Comparison of ENCODE assay signal across 3 cellular contexts in the genomic region with DNA sequence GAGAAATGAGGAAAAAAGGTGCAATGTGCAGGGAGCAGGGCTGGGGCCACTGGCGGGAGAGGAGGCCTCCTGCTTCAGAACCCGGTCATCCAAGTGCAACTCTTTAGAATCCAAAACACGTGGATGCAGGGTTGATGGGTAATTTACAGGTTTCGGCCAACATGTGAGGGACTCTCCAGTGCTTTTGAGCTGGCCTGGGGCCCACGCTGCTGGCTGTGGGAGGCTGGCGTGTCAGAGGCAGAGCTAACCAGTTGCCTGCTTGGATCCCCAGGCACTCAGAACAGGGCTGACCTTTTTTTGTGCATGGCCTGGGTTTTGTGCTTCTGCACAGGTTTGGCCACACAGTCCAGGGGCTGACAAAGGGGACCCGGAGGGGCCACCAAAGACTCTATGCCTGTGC.
TF ChIP-seq lines count a peak whose summit lies in the region.

No MANE protein-coding gene starts in this region.

TF ChIP-seq in liver, 16 proteins besides CTCF, POLR2A, EP300 and RAD21 (continued from another document):
- no peak for TF ChIP-seq FOXA2 (IDR thresholded peaks at IDR 0.05)
- TF ChIP-seq, protein P1, sequence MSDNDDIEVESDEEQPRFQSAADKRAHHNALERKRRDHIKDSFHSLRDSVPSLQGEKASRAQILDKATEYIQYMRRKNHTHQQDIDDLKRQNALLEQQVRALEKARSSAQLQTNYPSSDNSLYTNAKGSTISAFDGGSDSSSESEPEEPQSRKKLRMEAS (IDR thresholded peaks at IDR 0.05), result no peak
- TF ChIP-seq JUND (IDR thresholded peaks at IDR 0.05), result no peak
- no peak for TF ChIP-seq EGR1 (IDR thresholded peaks at IDR 0.05; ENCODE audit: low read depth in 2 of 2)
- TF ChIP-seq, protein P2, sequence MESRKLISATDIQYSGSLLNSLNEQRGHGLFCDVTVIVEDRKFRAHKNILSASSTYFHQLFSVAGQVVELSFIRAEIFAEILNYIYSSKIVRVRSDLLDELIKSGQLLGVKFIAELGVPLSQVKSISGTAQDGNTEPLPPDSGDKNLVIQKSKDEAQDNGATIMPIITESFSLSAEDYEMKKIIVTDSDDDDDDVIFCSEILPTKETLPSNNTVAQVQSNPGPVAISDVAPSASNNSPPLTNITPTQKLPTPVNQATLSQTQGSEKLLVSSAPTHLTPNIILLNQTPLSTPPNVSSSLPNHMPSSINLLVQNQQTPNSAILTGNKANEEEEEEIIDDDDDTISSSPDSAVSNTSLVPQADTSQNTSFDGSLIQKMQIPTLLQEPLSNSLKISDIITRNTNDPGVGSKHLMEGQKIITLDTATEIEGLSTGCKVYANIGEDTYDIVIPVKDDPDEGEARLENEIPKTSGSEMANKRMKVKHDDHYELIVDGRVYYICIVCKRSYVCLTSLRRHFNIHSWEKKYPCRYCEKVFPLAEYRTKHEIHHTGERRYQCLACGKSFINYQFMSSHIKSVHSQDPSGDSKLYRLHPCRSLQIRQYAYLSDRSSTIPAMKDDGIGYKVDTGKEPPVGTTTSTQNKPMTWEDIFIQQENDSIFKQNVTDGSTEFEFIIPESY (IDR thresholded peaks at IDR 0.05), result no peak

TF ChIP-seq in HepG2, 621 proteins besides CTCF, POLR2A, EP300 and RAD21 (continued from another document):
- TF ChIP-seq, protein P3, sequence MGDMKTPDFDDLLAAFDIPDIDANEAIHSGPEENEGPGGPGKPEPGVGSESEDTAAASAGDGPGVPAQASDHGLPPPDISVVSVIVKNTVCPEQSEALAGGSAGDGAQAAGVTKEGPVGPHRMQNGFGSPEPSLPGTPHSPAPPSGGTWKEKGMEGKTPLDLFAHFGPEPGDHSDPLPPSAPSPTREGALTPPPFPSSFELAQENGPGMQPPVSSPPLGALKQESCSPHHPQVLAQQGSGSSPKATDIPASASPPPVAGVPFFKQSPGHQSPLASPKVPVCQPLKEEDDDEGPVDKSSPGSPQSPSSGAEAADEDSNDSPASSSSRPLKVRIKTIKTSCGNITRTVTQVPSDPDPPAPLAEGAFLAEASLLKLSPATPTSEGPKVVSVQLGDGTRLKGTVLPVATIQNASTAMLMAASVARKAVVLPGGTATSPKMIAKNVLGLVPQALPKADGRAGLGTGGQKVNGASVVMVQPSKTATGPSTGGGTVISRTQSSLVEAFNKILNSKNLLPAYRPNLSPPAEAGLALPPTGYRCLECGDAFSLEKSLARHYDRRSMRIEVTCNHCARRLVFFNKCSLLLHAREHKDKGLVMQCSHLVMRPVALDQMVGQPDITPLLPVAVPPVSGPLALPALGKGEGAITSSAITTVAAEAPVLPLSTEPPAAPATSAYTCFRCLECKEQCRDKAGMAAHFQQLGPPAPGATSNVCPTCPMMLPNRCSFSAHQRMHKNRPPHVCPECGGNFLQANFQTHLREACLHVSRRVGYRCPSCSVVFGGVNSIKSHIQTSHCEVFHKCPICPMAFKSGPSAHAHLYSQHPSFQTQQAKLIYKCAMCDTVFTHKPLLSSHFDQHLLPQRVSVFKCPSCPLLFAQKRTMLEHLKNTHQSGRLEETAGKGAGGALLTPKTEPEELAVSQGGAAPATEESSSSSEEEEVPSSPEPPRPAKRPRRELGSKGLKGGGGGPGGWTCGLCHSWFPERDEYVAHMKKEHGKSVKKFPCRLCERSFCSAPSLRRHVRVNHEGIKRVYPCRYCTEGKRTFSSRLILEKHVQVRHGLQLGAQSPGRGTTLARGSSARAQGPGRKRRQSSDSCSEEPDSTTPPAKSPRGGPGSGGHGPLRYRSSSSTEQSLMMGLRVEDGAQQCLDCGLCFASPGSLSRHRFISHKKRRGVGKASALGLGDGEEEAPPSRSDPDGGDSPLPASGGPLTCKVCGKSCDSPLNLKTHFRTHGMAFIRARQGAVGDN (CRISPR knock-in tag; IDR thresholded peaks at IDR 0.05), result no peak
- TF ChIP-seq, protein P4, sequence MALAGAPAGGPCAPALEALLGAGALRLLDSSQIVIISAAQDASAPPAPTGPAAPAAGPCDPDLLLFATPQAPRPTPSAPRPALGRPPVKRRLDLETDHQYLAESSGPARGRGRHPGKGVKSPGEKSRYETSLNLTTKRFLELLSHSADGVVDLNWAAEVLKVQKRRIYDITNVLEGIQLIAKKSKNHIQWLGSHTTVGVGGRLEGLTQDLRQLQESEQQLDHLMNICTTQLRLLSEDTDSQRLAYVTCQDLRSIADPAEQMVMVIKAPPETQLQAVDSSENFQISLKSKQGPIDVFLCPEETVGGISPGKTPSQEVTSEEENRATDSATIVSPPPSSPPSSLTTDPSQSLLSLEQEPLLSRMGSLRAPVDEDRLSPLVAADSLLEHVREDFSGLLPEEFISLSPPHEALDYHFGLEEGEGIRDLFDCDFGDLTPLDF (CRISPR knock-in tag; IDR thresholded peaks at IDR 0.05), result no peak
- TF ChIP-seq HMG20B (CRISPR knock-in tag; conservative IDR thresholded peaks at IDR 0.05) (no peak), STAG1 (CRISPR knock-in tag; IDR thresholded peaks at IDR 0.05) (no peak), TCF12 (IDR thresholded peaks at IDR 0.05) (no peak), TCF12 (CRISPR knock-in tag; IDR thresholded peaks at IDR 0.05) (no peak), ZNF383 (CRISPR knock-in tag; IDR thresholded peaks at IDR 0.05; ENCODE audit: borderline replicate concordance) (no peak), SIX4 (CRISPR knock-in tag; IDR thresholded peaks at IDR 0.05) (no peak), BRCA1 (CRISPR knock-in tag; IDR thresholded peaks at IDR 0.05) (no peak), REPIN1 (CRISPR knock-in tag; IDR thresholded peaks at IDR 0.05; ENCODE audit: borderline replicate concordance, low read depth) (no peak), CCDC6 (CRISPR knock-in tag; IDR thresholded peaks at IDR 0.05) (no peak)
- TF ChIP-seq, protein P5, sequence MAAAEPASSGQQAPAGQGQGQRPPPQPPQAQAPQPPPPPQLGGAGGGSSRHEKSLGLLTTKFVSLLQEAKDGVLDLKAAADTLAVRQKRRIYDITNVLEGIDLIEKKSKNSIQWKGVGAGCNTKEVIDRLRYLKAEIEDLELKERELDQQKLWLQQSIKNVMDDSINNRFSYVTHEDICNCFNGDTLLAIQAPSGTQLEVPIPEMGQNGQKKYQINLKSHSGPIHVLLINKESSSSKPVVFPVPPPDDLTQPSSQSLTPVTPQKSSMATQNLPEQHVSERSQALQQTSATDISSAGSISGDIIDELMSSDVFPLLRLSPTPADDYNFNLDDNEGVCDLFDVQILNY (CRISPR knock-in tag; conservative IDR thresholded peaks at IDR 0.05), result no peak
- TF ChIP-seq, protein P6, sequence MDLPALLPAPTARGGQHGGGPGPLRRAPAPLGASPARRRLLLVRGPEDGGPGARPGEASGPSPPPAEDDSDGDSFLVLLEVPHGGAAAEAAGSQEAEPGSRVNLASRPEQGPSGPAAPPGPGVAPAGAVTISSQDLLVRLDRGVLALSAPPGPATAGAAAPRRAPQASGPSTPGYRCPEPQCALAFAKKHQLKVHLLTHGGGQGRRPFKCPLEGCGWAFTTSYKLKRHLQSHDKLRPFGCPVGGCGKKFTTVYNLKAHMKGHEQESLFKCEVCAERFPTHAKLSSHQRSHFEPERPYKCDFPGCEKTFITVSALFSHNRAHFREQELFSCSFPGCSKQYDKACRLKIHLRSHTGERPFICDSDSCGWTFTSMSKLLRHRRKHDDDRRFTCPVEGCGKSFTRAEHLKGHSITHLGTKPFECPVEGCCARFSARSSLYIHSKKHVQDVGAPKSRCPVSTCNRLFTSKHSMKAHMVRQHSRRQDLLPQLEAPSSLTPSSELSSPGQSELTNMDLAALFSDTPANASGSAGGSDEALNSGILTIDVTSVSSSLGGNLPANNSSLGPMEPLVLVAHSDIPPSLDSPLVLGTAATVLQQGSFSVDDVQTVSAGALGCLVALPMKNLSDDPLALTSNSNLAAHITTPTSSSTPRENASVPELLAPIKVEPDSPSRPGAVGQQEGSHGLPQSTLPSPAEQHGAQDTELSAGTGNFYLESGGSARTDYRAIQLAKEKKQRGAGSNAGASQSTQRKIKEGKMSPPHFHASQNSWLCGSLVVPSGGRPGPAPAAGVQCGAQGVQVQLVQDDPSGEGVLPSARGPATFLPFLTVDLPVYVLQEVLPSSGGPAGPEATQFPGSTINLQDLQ (CRISPR knock-in tag; IDR thresholded peaks at IDR 0.05), result no peak
- TF ChIP-seq, protein P7, sequence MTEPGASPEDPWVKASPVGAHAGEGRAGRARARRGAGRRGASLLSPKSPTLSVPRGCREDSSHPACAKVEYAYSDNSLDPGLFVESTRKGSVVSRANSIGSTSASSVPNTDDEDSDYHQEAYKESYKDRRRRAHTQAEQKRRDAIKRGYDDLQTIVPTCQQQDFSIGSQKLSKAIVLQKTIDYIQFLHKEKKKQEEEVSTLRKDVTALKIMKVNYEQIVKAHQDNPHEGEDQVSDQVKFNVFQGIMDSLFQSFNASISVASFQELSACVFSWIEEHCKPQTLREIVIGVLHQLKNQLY (CRISPR knock-in tag; IDR thresholded peaks at IDR 0.05), result no peak

TF ChIP-seq in WTC11, 78 proteins besides CTCF, POLR2A, EP300 and RAD21 (continued from another document):
- TF ChIP-seq FOXK1 (CRISPR knock-in tag; IDR thresholded peaks at IDR 0.05) (no peak), MXD4 (CRISPR knock-in tag; IDR thresholded peaks at IDR 0.05; ENCODE audit: borderline replicate concordance) (no peak), JUN (CRISPR knock-in tag; IDR thresholded peaks at IDR 0.05) (no peak), SOX15 (CRISPR knock-in tag; IDR thresholded peaks at IDR 0.05) (no peak), FOXJ3 (CRISPR knock-in tag; IDR thresholded peaks at IDR 0.05; ENCODE audit: borderline replicate concordance) (no peak), NFE2L1 (CRISPR knock-in tag; IDR thresholded peaks at IDR 0.05) (no peak), CREB1 (CRISPR knock-in tag; IDR thresholded peaks at IDR 0.05) (no peak), JAZF1 (CRISPR knock-in tag; IDR thresholded peaks at IDR 0.05) (no peak), ZBTB21 (CRISPR knock-in tag; IDR thresholded peaks at IDR 0.05; ENCODE audit: borderline replicate concordance) (no peak), GABPB1 (CRISPR knock-in tag; IDR thresholded peaks at IDR 0.05) (no peak), OVOL2 (CRISPR knock-in tag; IDR thresholded peaks at IDR 0.05; ENCODE audit: borderline replicate concordance) (no peak), ZNF671 (CRISPR knock-in tag; IDR thresholded peaks at IDR 0.05) (no peak), RORB (CRISPR knock-in tag; IDR thresholded peaks at IDR 0.05) (no peak)
- TF ChIP-seq, protein P8, sequence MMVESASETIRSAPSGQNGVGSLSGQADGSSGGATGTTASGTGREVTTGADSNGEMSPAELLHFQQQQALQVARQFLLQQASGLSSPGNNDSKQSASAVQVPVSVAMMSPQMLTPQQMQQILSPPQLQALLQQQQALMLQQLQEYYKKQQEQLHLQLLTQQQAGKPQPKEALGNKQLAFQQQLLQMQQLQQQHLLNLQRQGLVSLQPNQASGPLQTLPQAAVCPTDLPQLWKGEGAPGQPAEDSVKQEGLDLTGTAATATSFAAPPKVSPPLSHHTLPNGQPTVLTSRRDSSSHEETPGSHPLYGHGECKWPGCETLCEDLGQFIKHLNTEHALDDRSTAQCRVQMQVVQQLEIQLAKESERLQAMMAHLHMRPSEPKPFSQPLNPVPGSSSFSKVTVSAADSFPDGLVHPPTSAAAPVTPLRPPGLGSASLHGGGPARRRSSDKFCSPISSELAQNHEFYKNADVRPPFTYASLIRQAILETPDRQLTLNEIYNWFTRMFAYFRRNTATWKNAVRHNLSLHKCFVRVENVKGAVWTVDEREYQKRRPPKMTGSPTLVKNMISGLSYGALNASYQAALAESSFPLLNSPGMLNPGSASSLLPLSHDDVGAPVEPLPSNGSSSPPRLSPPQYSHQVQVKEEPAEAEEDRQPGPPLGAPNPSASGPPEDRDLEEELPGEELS (CRISPR knock-in tag; IDR thresholded peaks at IDR 0.05), result no peak
- TF ChIP-seq, protein P9, sequence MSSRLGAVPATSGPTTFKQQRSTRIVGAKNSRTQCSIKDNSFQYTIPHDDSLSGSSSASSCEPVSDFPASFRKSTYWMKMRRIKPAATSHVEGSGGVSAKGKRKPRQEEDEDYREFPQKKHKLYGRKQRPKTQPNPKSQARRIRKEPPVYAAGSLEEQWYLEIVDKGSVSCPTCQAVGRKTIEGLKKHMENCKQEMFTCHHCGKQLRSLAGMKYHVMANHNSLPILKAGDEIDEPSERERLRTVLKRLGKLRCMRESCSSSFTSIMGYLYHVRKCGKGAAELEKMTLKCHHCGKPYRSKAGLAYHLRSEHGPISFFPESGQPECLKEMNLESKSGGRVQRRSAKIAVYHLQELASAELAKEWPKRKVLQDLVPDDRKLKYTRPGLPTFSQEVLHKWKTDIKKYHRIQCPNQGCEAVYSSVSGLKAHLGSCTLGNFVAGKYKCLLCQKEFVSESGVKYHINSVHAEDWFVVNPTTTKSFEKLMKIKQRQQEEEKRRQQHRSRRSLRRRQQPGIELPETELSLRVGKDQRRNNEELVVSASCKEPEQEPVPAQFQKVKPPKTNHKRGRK (CRISPR knock-in tag; IDR thresholded peaks at IDR 0.05; ENCODE audit: borderline replicate concordance), result no peak
- TF ChIP-seq, protein P10, sequence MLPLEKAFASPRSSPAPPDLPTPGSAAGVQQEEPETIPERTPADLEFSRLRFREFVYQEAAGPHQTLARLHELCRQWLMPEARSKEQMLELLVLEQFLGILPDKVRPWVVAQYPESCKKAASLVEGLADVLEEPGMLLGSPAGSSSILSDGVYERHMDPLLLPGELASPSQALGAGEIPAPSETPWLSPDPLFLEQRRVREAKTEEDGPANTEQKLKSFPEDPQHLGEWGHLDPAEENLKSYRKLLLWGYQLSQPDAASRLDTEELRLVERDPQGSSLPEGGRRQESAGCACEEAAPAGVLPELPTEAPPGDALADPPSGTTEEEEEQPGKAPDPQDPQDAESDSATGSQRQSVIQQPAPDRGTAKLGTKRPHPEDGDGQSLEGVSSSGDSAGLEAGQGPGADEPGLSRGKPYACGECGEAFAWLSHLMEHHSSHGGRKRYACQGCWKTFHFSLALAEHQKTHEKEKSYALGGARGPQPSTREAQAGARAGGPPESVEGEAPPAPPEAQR (CRISPR knock-in tag; IDR thresholded peaks at IDR 0.05), result no peak
- TF ChIP-seq, protein P7 (CRISPR knock-in tag; IDR thresholded peaks at IDR 0.05), result no peak
